ENCODE assay signal across 26 cellular contexts in genomic region chr3:49732592-49732991, GRCh38. TPM values are rescaled to one million over a fixed set of nuclear protein-coding genes. Genes with fewer than 3 reads are reported as not detected.
"Had no signal": no experiment of that assay in that cellular context is flagged by ENCODE, and none has a peak within 500 bp of the region (broad histone marks: within the 10 kb centered on the region; RNA-seq: fewer than 3 reads in every experiment).

No MANE protein-coding gene starts in this region.

- H3K4me3 ChIP-seq: colonic mucosa, esophagus squamous epithelium, gastrocnemius medialis, heart right ventricle, left lung, lower lobe of right lung, mucosa of descending colon had no signal

- H3K9me3 ChIP-seq: colonic mucosa, esophagus squamous epithelium, gastrocnemius medialis, heart right ventricle, left lung, lower lobe of right lung, mucosa of descending colon had no signal

- H3K4me1 ChIP-seq: colonic mucosa, esophagus squamous epithelium, gastrocnemius medialis, heart right ventricle, lower lobe of right lung had no signal

- ATAC-seq: effector memory CD8-positive, alpha-beta T cell; esophagus mucosa; gastrocnemius medialis; heart right ventricle; left colon; left lung; left ventricle myocardium superior; lower lobe of right lung; mucosa of descending colon had no signal

- H3K27ac ChIP-seq: colonic mucosa, epithelial cell of prostate, esophagus squamous epithelium, gastrocnemius medialis, heart right ventricle, left lung, lower lobe of right lung had no signal

- H3K27me3 ChIP-seq: colonic mucosa, esophagus squamous epithelium, gastrocnemius medialis, heart right ventricle, left lung had no signal

- DNase-seq: colonic mucosa; cortex of kidney; effector CD8-positive, alpha-beta T cell; effector memory CD8-positive, alpha-beta T cell; endodermal cell; erythroblast; esophagus squamous epithelium; foreskin fibroblast; foreskin melanocyte; gastrocnemius medialis; glutamatergic neuron; head of caudate nucleus; heart right ventricle; hippocampal formation; kidney; kidney glomerular epithelial cell; left colon; left lung; left ventricle myocardium superior; lower lobe of right lung; mucosa of descending colon; naive B cell had no signal

RNA-seq across cellular contexts. Expression of gene AMIGO3, which starts 13.1 kb away (rescaled TPM):
- total RNA-seq: dermis microvascular lymphatic vessel endothelial cell, esophagus mucosa, kidney, left colon, left ventricle myocardium superior, lower lobe of right lung, mesenteric fat pad, mucosa of descending colon had no signal
